29 cellular contexts compared by ENCODE assay signal in the genomic region with DNA sequence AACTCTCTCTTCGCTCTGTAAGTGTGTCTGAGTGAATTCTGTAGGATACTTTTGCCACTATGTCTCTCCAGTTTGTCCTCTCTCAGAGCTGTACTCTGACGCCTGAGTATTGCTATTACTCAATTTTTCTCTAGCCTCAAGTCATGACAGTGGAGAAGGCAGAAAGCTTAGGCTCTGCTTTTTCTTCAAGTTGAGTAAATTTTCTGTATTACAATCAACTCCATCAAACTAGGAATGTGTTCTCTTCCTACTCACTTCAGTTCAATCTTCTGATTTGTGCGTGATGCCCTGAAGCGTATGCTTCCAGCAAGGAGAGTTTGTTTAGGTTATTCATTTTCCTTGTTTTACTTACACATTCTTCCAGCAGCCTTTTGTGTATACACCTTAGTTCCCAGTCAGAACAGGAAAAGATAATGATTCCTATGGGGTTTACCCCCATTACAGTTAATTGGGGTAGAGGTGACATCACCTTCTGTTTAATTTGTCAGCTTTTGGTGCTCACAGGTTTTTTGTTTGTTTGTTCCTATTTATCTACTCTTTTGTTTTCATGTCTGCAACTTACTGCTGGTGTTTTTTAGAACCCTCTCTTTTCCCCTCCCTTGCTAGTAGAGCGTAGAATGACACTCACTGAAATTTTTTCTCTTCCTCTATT.
A peak's percentile ranks its signal among the peaks of the same experiment; 100 is the strongest.
DNase-seq lines count a peak whose midpoint lies in the region; ATAC-seq and TF ChIP-seq lines count a peak whose summit lies in the region.
"Had no signal": no experiment of that assay in that cellular context is flagged by ENCODE, and none has a peak within 500 bp of the region (broad histone marks: within the 10 kb centered on the region; RNA-seq: fewer than 3 reads in every experiment).

No MANE protein-coding gene starts in this region.

- H3K36me3 Mint-ChIP-seq in GM23338 (ENCODE audit: low read depth): peaks cover 23% of the 10 kb centered on the region; the same call in 2 of the 3 replicates
- H3K36me3 Mint-ChIP-seq in WTC11: peaks cover 27% of the 10 kb centered on the region
- H3K36me3 Mint-ChIP-seq: activated CD4-positive, alpha-beta memory T cell treated with anti-CD3 and anti-CD28 coated beads for 36 hours; IgD-negative memory B cell had no signal

- peak overlapping the region; percentile 20; the same call in 1 of the 2 replicates for H3K27ac ChIP-seq in 22Rv1
- no peak overlapping the region for H3K27ac ChIP-seq in GM23338 (ENCODE audit: low read depth)
- H3K27ac ChIP-seq in hepatocyte: peak overlapping the region; percentile 31
- H3K27ac ChIP-seq: brain microvascular endothelial cell, left ventricle myocardium inferior, PC-9, right lobe of liver, stomach, thyroid gland had no signal

- H3K4me1 Mint-ChIP-seq in GM23338: peaks cover 6% of the 10 kb centered on the region; the same call in 1 of the 3 replicates
- peaks cover 15% of the 10 kb centered on the region for H3K4me1 Mint-ChIP-seq in WTC11
- H3K4me1 Mint-ChIP-seq: H9, IgD-negative memory B cell had no signal

- H3K4me1 ChIP-seq in GM23338 (ENCODE audit: insufficient read depth) (no peaks in the 10 kb centered on the region), hepatocyte (ENCODE audit: insufficient read depth) (no peaks in the 10 kb centered on the region)
- H3K4me1 ChIP-seq: left ventricle myocardium inferior, right lobe of liver, stomach, thyroid gland had no signal

- H3K27me3 Mint-ChIP-seq in GM23338 (ENCODE audit: insufficient read depth, low read depth, poor library complexity) (no peaks in the 10 kb centered on the region), WTC11 (ENCODE audit: low read depth) (0 out of 2 replicates have a peak, but pooled peaks cover 5% of the 10 kb centered on the region)
- H3K27me3 Mint-ChIP-seq: IgD-negative memory B cell had no signal

- H3K4me3 Mint-ChIP-seq in GM23338: no peak overlapping the region
- H3K4me3 Mint-ChIP-seq in WTC11: no peak overlapping the region
- H3K4me3 Mint-ChIP-seq: activated CD4-positive, alpha-beta memory T cell treated with anti-CD3 and anti-CD28 coated beads for 36 hours; H9; IgD-negative memory B cell had no signal

- H3K27ac Mint-ChIP-seq in GM23338 (no peak overlapping the region), WTC11 (peak overlapping the region; percentile 10)
- H3K27ac Mint-ChIP-seq: activated CD4-positive, alpha-beta memory T cell treated with anti-CD3 and anti-CD28 coated beads for 36 hours; IgD-negative memory B cell had no signal

- WGBS in hepatocyte (ENCODE audit: low lambda C conversion rate, missing lambda C conversion rate): 72% methylated on average over 5 of the region's 5 CpGs

- H4K20me1 ChIP-seq in GM23338 (replicated peaks; ENCODE audit: insufficient read depth) (no peaks in the 10 kb centered on the region), hepatocyte (ENCODE audit: insufficient read depth, poor library complexity, severe bottlenecking) (no peaks in the 10 kb centered on the region)

- H3K9me3 ChIP-seq in hepatocyte (ENCODE audit: low read depth): no peaks in the 10 kb centered on the region
- H3K9me3 ChIP-seq: right lobe of liver, thyroid gland had no signal

- no peaks in the 10 kb centered on the region for H3K79me2 ChIP-seq in GM23338 (replicated peaks; ENCODE audit: insufficient read depth)
- H3K79me2 ChIP-seq in hepatocyte: no peaks in the 10 kb centered on the region

- DNase-seq in GM23338 (ENCODE audit: low spot score) (no peak), WTC11 (ENCODE audit: low spot score) (no peak), hepatocyte (ENCODE audit: low spot score) (no peak), foreskin melanocyte (no peak), NCI-H2171 (lab: John Stamatoyannopoulos, UW) (no peak)
- DNase-seq: ACHN; activated CD4-positive, alpha-beta memory T cell treated with anti-CD3 and anti-CD28 coated beads for 36 hours; activated CD8-positive, alpha-beta memory T cell treated with anti-CD3 and anti-CD28 coated beads, Interleukin-2, amount 50 U/mL, for 4 hours; activated naive CD4-positive, alpha-beta T cell treated with Interleukin-2 at 50 U/mL for 16 hours; brain microvascular endothelial cell; EL; H9; left ventricle myocardium inferior; NCI-H1092; NCI-H1694; NCI-H2171 treated with DMSO at 0.1 percent for 48 hours; NCI-H510A; PC-9; posterior cingulate gyrus; right lobe of liver; stimulated activated CD8-positive, alpha-beta memory T cell treated with anti-CD3 and anti-CD28 coated beads, Interleukin-4, amount 100 ng/mL, for 48 hours; stomach; T-helper 2 cell; thyroid gland had no signal

- H3K9me2 ChIP-seq in GM23338 (ENCODE audit: insufficient read depth) (peaks cover 6% of the 10 kb centered on the region; the same call in 1 of the 2 replicates), hepatocyte (replicated peaks; ENCODE audit: insufficient read depth) (no peaks in the 10 kb centered on the region)

- H3K27me3 ChIP-seq in GM23338 (ENCODE audit: insufficient read depth): no peaks in the 10 kb centered on the region
- H3K27me3 ChIP-seq in hepatocyte: no peaks in the 10 kb centered on the region
- H3K27me3 ChIP-seq: brain microvascular endothelial cell, right lobe of liver, stomach, thyroid gland had no signal

- no peaks in the 10 kb centered on the region for H3K36me3 ChIP-seq in GM23338 (ENCODE audit: insufficient read depth)
- no peaks in the 10 kb centered on the region for H3K36me3 ChIP-seq in hepatocyte (replicated peaks; ENCODE audit: insufficient read depth, low read depth)
- H3K36me3 ChIP-seq: brain microvascular endothelial cell, left ventricle myocardium inferior, right lobe of liver, stomach, thyroid gland had no signal

- H3K4me3 ChIP-seq in GM23338: no peak overlapping the region
- H3K4me3 ChIP-seq in hepatocyte: no peak overlapping the region
- H3K4me3 ChIP-seq: left ventricle myocardium inferior, PC-9, right lobe of liver, stomach, thyroid gland had no signal

- H3K9me3 Mint-ChIP-seq in GM23338 (peaks cover 19% of the 10 kb centered on the region; the same call in 2 of the 3 replicates), WTC11 (peaks cover 40% of the 10 kb centered on the region)
- H3K9me3 Mint-ChIP-seq: activated CD4-positive, alpha-beta memory T cell treated with anti-CD3 and anti-CD28 coated beads for 36 hours had no signal

- POLR2A ChIA-PET in WTC11 (lab: Charles Lee): no interaction called here

- TF ChIP-seq CTCF in 22Rv1 (IDR thresholded peaks at IDR 0.05): no peak
- TF ChIP-seq CTCF in GM23338 (conservative IDR thresholded peaks at IDR 0.05; ENCODE audit: low read depth in 2 of 2): no peak
- no peak for TF ChIP-seq CTCF in WTC11 (IDR thresholded peaks at IDR 0.05)
- TF ChIP-seq CTCF in hepatocyte (IDR thresholded peaks at IDR 0.05; ENCODE audit: poor library complexity): no peak

- no peaks in the 10 kb centered on the region for H3F3A ChIP-seq in GM23338 (replicated peaks; ENCODE audit: low read depth)

- ATAC-seq in GM23338 (no peak), WTC11 (no peak), HG02610 (IDR thresholded peaks at IDR 0.05; ENCODE audit: unreplicated experiment) (no peak), HG03565 (IDR thresholded peaks at IDR 0.05; ENCODE audit: unreplicated experiment) (no peak)
- ATAC-seq: activated CD4-positive, CD25-positive, alpha-beta regulatory T cell treated with anti-CD3 and anti-CD28 coated beads, Interleukin-2, amount 50 U/mL, for 24 hours; right lobe of liver had no signal

- H2AFZ ChIP-seq in GM23338: peak overlapping the region; percentile 44; the same call in 1 of the 2 replicates
- H2AFZ ChIP-seq in hepatocyte: no peak overlapping the region
- H2AFZ ChIP-seq: PC-9 had no signal

- no peak overlapping the region for H3K4me2 ChIP-seq in GM23338
- no peak overlapping the region for H3K4me2 ChIP-seq in hepatocyte
- H3K4me2 ChIP-seq: PC-9 had no signal

- CTCF ChIA-PET in WTC11 (lab: Charles Lee): interaction anchor here (1.0 kb wide), 1 partner anchor 14 kb away, joined by 5 read pairs; no protein-coding TSS in a partner anchor

TF ChIP-seq in GM23338, 12 proteins besides CTCF, POLR2A, EP300 and RAD21 (continues in another document):
- no peak for TF ChIP-seq JUNB (IDR thresholded peaks at IDR 0.05; ENCODE audit: unreplicated experiment)
- no peak for TF ChIP-seq CREB1 (CRISPR knock-in tag; IDR thresholded peaks at IDR 0.05; ENCODE audit: low read depth)

TF ChIP-seq in WTC11, 78 proteins besides CTCF, POLR2A, EP300 and RAD21 (continues in another document):
- TF ChIP-seq TP53 (CRISPR knock-in tag; IDR thresholded peaks at IDR 0.05): no peak
- TF ChIP-seq, protein P1, sequence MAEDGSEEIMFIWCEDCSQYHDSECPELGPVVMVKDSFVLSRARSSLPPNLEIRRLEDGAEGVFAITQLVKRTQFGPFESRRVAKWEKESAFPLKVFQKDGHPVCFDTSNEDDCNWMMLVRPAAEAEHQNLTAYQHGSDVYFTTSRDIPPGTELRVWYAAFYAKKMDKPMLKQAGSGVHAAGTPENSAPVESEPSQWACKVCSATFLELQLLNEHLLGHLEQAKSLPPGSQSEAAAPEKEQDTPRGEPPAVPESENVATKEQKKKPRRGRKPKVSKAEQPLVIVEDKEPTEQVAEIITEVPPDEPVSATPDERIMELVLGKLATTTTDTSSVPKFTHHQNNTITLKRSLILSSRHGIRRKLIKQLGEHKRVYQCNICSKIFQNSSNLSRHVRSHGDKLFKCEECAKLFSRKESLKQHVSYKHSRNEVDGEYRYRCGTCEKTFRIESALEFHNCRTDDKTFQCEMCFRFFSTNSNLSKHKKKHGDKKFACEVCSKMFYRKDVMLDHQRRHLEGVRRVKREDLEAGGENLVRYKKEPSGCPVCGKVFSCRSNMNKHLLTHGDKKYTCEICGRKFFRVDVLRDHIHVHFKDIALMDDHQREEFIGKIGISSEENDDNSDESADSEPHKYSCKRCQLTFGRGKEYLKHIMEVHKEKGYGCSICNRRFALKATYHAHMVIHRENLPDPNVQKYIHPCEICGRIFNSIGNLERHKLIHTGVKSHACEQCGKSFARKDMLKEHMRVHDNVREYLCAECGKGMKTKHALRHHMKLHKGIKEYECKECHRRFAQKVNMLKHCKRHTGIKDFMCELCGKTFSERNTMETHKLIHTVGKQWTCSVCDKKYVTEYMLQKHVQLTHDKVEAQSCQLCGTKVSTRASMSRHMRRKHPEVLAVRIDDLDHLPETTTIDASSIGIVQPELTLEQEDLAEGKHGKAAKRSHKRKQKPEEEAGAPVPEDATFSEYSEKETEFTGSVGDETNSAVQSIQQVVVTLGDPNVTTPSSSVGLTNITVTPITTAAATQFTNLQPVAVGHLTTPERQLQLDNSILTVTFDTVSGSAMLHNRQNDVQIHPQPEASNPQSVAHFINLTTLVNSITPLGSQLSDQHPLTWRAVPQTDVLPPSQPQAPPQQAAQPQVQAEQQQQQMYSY (CRISPR knock-in tag; IDR thresholded peaks at IDR 0.05): no peak
